ENCODE assay signal across 20 cellular contexts in the genomic region with DNA sequence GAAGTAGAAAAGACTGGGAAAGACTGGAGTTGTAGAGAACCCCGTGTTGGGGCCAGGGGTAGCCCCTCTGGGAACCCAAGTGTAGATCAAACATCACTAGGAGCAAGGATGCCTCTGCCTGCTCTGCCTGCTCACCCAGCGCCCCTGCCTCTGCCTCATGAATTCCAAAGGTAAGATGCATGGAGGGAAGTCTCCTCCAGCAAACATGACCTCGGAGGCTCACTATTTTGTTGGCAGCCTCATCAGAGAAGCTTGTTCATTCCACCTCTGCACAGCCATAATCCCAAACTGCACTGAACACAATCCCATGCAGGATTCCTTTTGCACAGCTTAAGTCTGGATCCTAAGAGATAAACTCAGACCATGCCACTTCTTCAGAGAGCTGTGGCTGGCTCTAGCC. TPM values are rescaled to one million over a fixed set of nuclear protein-coding genes. Genes with fewer than 3 reads are reported as not detected.
"Had no signal": no experiment of that assay in that cellular context is flagged by ENCODE, and none has a peak within 500 bp of the region (broad histone marks: within the 10 kb centered on the region; RNA-seq: fewer than 3 reads in every experiment).

No MANE protein-coding gene starts in this region.

- DNase-seq: effector memory CD8-positive, alpha-beta T cell; esophagus squamous epithelium; foreskin keratinocyte; immature natural killer cell; left cardiac atrium; left ventricle myocardium inferior; mesenchymal stem cell; midbrain; psoas muscle; retina; stimulated activated CD4-positive, alpha-beta T cell treated with anti-CD3 and anti-CD28 coated beads, Interleukin-2, amount 100 ng/mL, for 24 hours; stimulated activated CD4-positive, alpha-beta T cell treated with anti-CD3 and anti-CD28 coated beads, Interleukin-4, amount 100 ng/mL, for 4 hours; stimulated activated naive B cell treated with anti-CD40 and anti-IgM and Interleukin-4, amounts not matched to agents 10 μg/mL and 1 μg/mL and 100 μg/mL, for 72 hours; trophoblast cell had no signal

- H3K27me3 Mint-ChIP-seq: dendritic cell treated with granulocyte-macrophage colony-stimulating factor and Interleukin-4, amounts not matched to agents 40 ng/mL and 50 ng/mL, for 4 days; effector memory CD8-positive, alpha-beta T cell; natural killer cell treated with Interleukin-12 subunit alpha and Interleukin-12 subunit beta and Interleukin-15 and Interleukin-18, amount 100 ng/mL, for 72 hours; stimulated activated naive B cell treated with anti-CD40 and anti-IgM and Interleukin-4, amounts not matched to agents 10 μg/mL and 1 μg/mL and 100 μg/mL, for 72 hours had no signal

- ATAC-seq: effector memory CD8-positive, alpha-beta T cell; foreskin keratinocyte; left cardiac atrium; natural killer cell treated with Interleukin-12 subunit alpha and Interleukin-12 subunit beta and Interleukin-15 and Interleukin-18, amount 100 ng/mL, for 72 hours; psoas muscle; sciatic nerve; stimulated activated naive B cell treated with anti-CD40 and anti-IgM and Interleukin-4, amounts not matched to agents 10 μg/mL and 1 μg/mL and 100 μg/mL, for 72 hours had no signal

- H3K9me3 Mint-ChIP-seq: dendritic cell treated with granulocyte-macrophage colony-stimulating factor and Interleukin-4, amounts not matched to agents 40 ng/mL and 50 ng/mL, for 4 days; effector memory CD8-positive, alpha-beta T cell; immature natural killer cell; natural killer cell treated with Interleukin-12 subunit alpha and Interleukin-12 subunit beta and Interleukin-15 and Interleukin-18, amount 100 ng/mL, for 72 hours; stimulated activated naive B cell treated with anti-CD40 and anti-IgM and Interleukin-4, amounts not matched to agents 10 μg/mL and 1 μg/mL and 100 μg/mL, for 72 hours had no signal

- H3K4me3 Mint-ChIP-seq: dendritic cell treated with granulocyte-macrophage colony-stimulating factor and Interleukin-4, amounts not matched to agents 40 ng/mL and 50 ng/mL, for 4 days; effector memory CD8-positive, alpha-beta T cell; immature natural killer cell; natural killer cell treated with Interleukin-12 subunit alpha and Interleukin-12 subunit beta and Interleukin-15 and Interleukin-18, amount 100 ng/mL, for 72 hours; stimulated activated naive B cell treated with anti-CD40 and anti-IgM and Interleukin-4, amounts not matched to agents 10 μg/mL and 1 μg/mL and 100 μg/mL, for 72 hours had no signal

- H3K27ac Mint-ChIP-seq: dendritic cell treated with granulocyte-macrophage colony-stimulating factor and Interleukin-4, amounts not matched to agents 40 ng/mL and 50 ng/mL, for 4 days; effector memory CD8-positive, alpha-beta T cell; immature natural killer cell; natural killer cell treated with Interleukin-12 subunit alpha and Interleukin-12 subunit beta and Interleukin-15 and Interleukin-18, amount 100 ng/mL, for 72 hours; stimulated activated naive B cell treated with anti-CD40 and anti-IgM and Interleukin-4, amounts not matched to agents 10 μg/mL and 1 μg/mL and 100 μg/mL, for 72 hours had no signal

RNA-seq across cellular contexts. Expression of gene PRICKLE4, which starts 5.7 kb away (rescaled TPM):
- total RNA-seq: natural killer cell treated with Interleukin-12 subunit alpha and Interleukin-12 subunit beta and Interleukin-15 and Interleukin-18, amount 100 ng/mL, for 72 hours had no signal

RNA-seq across cellular contexts. Expression of gene PGC, which starts 27.6 kb away (rescaled TPM):
- total RNA-seq: epithelial cell of proximal tubule; foreskin keratinocyte; left cardiac atrium; left ventricle myocardium inferior; natural killer cell treated with Interleukin-12 subunit alpha and Interleukin-12 subunit beta and Interleukin-15 and Interleukin-18, amount 100 ng/mL, for 72 hours; omental fat pad; psoas muscle; urinary bladder had no signal
